1 cellular context compared by ENCODE assay signal in genomic region chr20:49608752-49609670, GRCh38.
A peak's percentile ranks its signal among the peaks of the same experiment; 100 is the strongest.
TF ChIP-seq lines count a peak whose summit lies in the region.

No MANE protein-coding gene starts in this region.

TF ChIP-seq in IMR-90, 13 proteins besides CTCF, POLR2A, EP300 and RAD21 (continued from another document):
- TF ChIP-seq CEBPB (IDR thresholded peaks at IDR 0.05; ENCODE audit: low read depth, low read length): no peak
- no peak for TF ChIP-seq MAFK (IDR thresholded peaks at IDR 0.05; ENCODE audit: low read depth, low read length)
- TF ChIP-seq NFE2L2 (IDR thresholded peaks at IDR 0.05; ENCODE audit: low read depth, low read length): no peak
- no peak for TF ChIP-seq RCOR1 (IDR thresholded peaks at IDR 0.05; ENCODE audit: insufficient replicate concordance, low read length)
- peak; percentile 97 for TF ChIP-seq SMC3 (IDR thresholded peaks at IDR 0.05; ENCODE audit: low read depth, low read length)
